In the genomic region with DNA sequence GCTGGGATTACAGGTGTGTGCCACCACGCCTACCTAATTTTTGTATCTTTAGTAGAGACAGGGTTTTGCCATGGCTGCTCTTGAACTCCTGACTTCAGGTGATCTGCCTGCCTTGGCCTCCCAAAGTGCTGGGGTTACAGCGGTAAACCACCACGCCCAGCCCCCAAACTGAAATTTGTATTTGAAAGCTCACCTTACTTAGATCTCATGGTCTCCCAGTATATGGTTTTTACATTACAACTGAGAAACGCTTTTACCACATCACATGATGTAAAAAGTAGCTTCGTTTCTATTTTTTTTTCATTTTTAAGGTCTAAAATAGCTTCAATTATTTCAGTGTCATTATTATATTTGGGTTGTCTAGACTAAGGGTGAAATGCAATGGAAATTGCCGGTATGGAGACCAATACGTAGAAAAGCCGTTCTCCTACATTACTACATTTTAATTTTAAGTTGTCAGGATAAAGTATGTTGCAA, we compare ENCODE assay signal across 11 cellular contexts.
"Had no signal": no experiment of that assay in that cellular context is flagged by ENCODE, and none has a peak within 500 bp of the region (broad histone marks: within the 10 kb centered on the region; RNA-seq: fewer than 3 reads in every experiment).

No MANE protein-coding gene starts in this region.

- FAIRE-seq: H1, H54 had no signal

- H3K36me3 ChIP-seq: HAP-1 had no signal

- H3K4me2 ChIP-seq: GM23338 had no signal

- H3K9ac ChIP-seq: GM23248 had no signal

- H2AFZ ChIP-seq: GM23248, GM23338 had no signal

- DNase-seq: GM23248, GOT3, H7, H9, HCEC 1CT, HFFc6 had no signal

- H3K27ac ChIP-seq: GM23248 had no signal

- ATAC-seq: GM23338, HCT116 had no signal

- H3K9me3 ChIP-seq: HAP-1 had no signal

- H3K4me3 ChIP-seq: GM23248, GM23338, HAP-1 had no signal

- H3K4me1 ChIP-seq: HAP-1 had no signal
